Comparison of ENCODE assay signal across 1 cellular context in the genomic region with DNA sequence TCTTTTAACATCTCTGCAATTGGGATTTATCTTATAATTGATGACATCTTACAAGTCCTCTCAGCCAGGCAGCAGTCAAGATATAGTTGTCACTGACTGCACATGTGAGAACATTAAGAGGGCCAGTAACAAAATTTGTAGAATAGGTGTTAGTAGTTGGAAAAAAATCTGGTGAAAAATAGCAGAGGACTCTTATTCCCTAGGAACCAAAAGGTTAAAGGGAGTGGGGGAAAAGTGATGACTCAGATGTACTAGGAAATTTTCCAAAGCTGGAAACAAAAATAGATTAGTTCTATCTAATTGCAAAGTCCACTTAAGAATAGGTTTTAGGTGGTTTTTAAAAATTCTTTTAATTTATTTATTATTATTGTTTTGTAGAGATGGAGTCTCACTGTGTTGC.
A peak's percentile ranks its signal among the peaks of the same experiment; 100 is the strongest.
TF ChIP-seq lines count a peak whose summit lies in the region.

No MANE protein-coding gene starts in this region.

TF ChIP-seq in H1, 55 proteins besides CTCF, POLR2A, EP300 and RAD21 (continued from another document):
- TF ChIP-seq CBX5 (IDR thresholded peaks at IDR 0.05; ENCODE audit: low read depth, low read length) = no peak
- TF ChIP-seq MAFK (IDR thresholded peaks at IDR 0.05; ENCODE audit: low read depth, low read length) = peak; percentile 7; the same call in 1 of the 2 replicates
- no peak for TF ChIP-seq POLR2AphosphoS5 (IDR thresholded peaks at IDR 0.05; ENCODE audit: low read depth, low read length)
TF ChIP-seq in H1: peak in this region for 1.
